ENCODE assay signal across 30 cellular contexts in genomic region chr9:133913571-133914369, GRCh38.
DNase-seq lines count a peak whose midpoint lies in the region; ATAC-seq and TF ChIP-seq lines count a peak whose summit lies in the region.
"Had no signal": no experiment of that assay in that cellular context is flagged by ENCODE, and none has a peak within 500 bp of the region (broad histone marks: within the 10 kb centered on the region; RNA-seq: fewer than 3 reads in every experiment).

No MANE protein-coding gene starts in this region.

- CTCF ChIA-PET in A673 (lab: Charles Lee) = no interaction called here
- CTCF ChIA-PET in SK-N-SH (lab: Yijun Ruan, JAX) = interaction anchor here (1.4 to 1.7 kb wide), 4 partner anchors 14 to 131 kb away, joined by 3 to 5 read pairs (median 4); no protein-coding TSS in a partner anchor

- no peaks in the 10 kb centered on the region for H3K27me3 Mint-ChIP-seq in activated CD4-positive, alpha-beta T cell treated with anti-CD3 and anti-CD28 coated beads, Interleukin-2, amount 10 ng/mL, durations not matched to agents 24 days and 14 days
- H3K27me3 Mint-ChIP-seq: activated CD4-positive, alpha-beta T cell treated with anti-CD3 and anti-CD28 coated beads for 36 hours; activated T-helper 17 cell treated with anti-CD3 and anti-CD28 coated beads, Interleukin-2, amount 50 U/mL, for 72 hours had no signal

- no peaks in the 10 kb centered on the region for H3K27me3 ChIP-seq in A673 (replicated peaks; ENCODE audit: insufficient read depth, low read depth, low read length, poor library complexity)
- no peaks in the 10 kb centered on the region for H3K27me3 ChIP-seq in SK-N-SH (ENCODE audit: insufficient read depth)
- no peaks in the 10 kb centered on the region for H3K27me3 ChIP-seq in neuronal stem cell (ENCODE audit: control insufficient read depth in 3 of 3, insufficient read depth in 3 of 3, low read depth in 1 of 3, low read length in 3 of 3)
- no peaks in the 10 kb centered on the region for H3K27me3 ChIP-seq in left ventricle myocardium inferior (ENCODE audit: low read depth)
- H3K27me3 ChIP-seq: adrenal gland, brain microvascular endothelial cell, dorsolateral prefrontal cortex, heart right ventricle, sigmoid colon, upper lobe of left lung had no signal

- H3K9me3 ChIP-seq in A673 (ENCODE audit: low read depth, low read length, poor library complexity, severe bottlenecking) = no peaks in the 10 kb centered on the region
- no peaks in the 10 kb centered on the region for H3K9me3 ChIP-seq in SK-N-SH
- no peaks in the 10 kb centered on the region for H3K9me3 ChIP-seq in iPS-18c (ENCODE audit: control insufficient read depth, insufficient read depth, low read length)
- peaks cover 0 to 5% of the 10 kb centered on the region in 2 donors for H3K9me3 ChIP-seq in neuronal stem cell (replicated peaks in 1 of 2; ENCODE audit: control insufficient read depth in 2 of 2, insufficient read depth in 1 of 2, low read depth in 1 of 2, low read length in 2 of 2)
- H3K9me3 ChIP-seq in left ventricle myocardium inferior (replicated peaks) = no peaks in the 10 kb centered on the region
- H3K9me3 ChIP-seq: adrenal gland, heart right ventricle, neutrophil, psoas muscle, sigmoid colon, upper lobe of left lung had no signal

- peaks cover 21% of the 10 kb centered on the region for H3K79me1 ChIP-seq in neuronal stem cell (ENCODE audit: low read depth, low read length)

- no peak for ATAC-seq in HG02623 (IDR thresholded peaks at IDR 0.05; ENCODE audit: unreplicated experiment)
- ATAC-seq in HG03025 (IDR thresholded peaks at IDR 0.05; ENCODE audit: low FRiP score, unreplicated experiment) = no peak
- ATAC-seq: activated CD4-positive, alpha-beta T cell treated with anti-CD3 and anti-CD28 coated beads for 36 hours; activated T-helper 17 cell treated with anti-CD3 and anti-CD28 coated beads, Interleukin-2, amount 50 U/mL, for 72 hours; heart right ventricle; psoas muscle had no signal

- H4K20me1 ChIP-seq in SK-N-SH (ENCODE audit: insufficient read depth) = peaks cover 73% of the 10 kb centered on the region

- H2BK15ac ChIP-seq in neuronal stem cell (ENCODE audit: low read length) = no peak overlapping the region

- H3K4me3 Mint-ChIP-seq in activated CD4-positive, alpha-beta T cell treated with anti-CD3 and anti-CD28 coated beads, Interleukin-2, amount 10 ng/mL, durations not matched to agents 24 days and 14 days = no peak overlapping the region
- H3K4me3 Mint-ChIP-seq: activated CD4-positive, alpha-beta T cell treated with anti-CD3 and anti-CD28 coated beads for 36 hours; activated naive CD4-positive, alpha-beta T cell treated with anti-CD3 and anti-CD28 coated beads, Interleukin-2, amount 10 ng/mL, durations not matched to agents 7 days and 5 days; activated T-helper 17 cell treated with anti-CD3 and anti-CD28 coated beads, Interleukin-2, amount 50 U/mL, for 72 hours; CD4-positive, alpha-beta T cell; T-helper 2 cell treated with Interferon-gamma antibody and Interleukin-4, amounts not matched to agents 5 μg/mL and 100 μg/mL, for 36 hours had no signal

- DNase-seq in A673 (ENCODE audit: low spot score) = no peak
- DNase-seq in SK-N-SH = peak; percentile 68
- no peak for DNase-seq in neuronal stem cell (ENCODE audit: low spot score)
- no peak for DNase-seq in left ventricle myocardium inferior
- no peak for DNase-seq in activated CD4-positive, alpha-beta T cell treated with anti-CD3 and anti-CD28 coated beads, Interleukin-2, amount 10 ng/mL, durations not matched to agents 24 days and 14 days
- DNase-seq: activated CD4-positive, alpha-beta T cell treated with anti-CD3 and anti-CD28 coated beads for 36 hours; activated naive CD4-positive, alpha-beta T cell treated with anti-CD3 and anti-CD28 coated beads, Interleukin-2, amount 10 ng/mL, durations not matched to agents 7 days and 5 days; brain microvascular endothelial cell; CD4-positive, alpha-beta T cell; DND-41; dorsolateral prefrontal cortex; foreskin melanocyte; GF-D8; heart right ventricle; Kasumi-1; kidney; NCI-H1417 treated with DMSO at 0.1 percent for 48 hours; NCI-H345; psoas muscle; Right ventricle myocardium superior; sigmoid colon; stimulated activated CD4-positive, alpha-beta T cell treated with anti-CD3 and anti-CD28 coated beads, Interleukin-4, amount 100 ng/mL, for 1 hour; upper lobe of left lung had no signal

- H2BK120ac ChIP-seq in neuronal stem cell (ENCODE audit: low read depth, low read length) = no peak overlapping the region

- peak overlapping the region; percentile 12 for H3K23ac ChIP-seq in neuronal stem cell (ENCODE audit: low read depth, low read length, poor library complexity)

- H3K36me3 ChIP-seq in A673 (ENCODE audit: insufficient read depth, low read length, poor library complexity, severe bottlenecking) (no peaks in the 10 kb centered on the region), SK-N-SH (replicated peaks in 1 of 2; ENCODE audit: control insufficient read depth in 1 of 2, insufficient read depth in 2 of 2, low read length in 1 of 2) (no peaks in the 10 kb centered on the region), neuronal stem cell (replicated peaks in 1 of 2; ENCODE audit: control insufficient read depth in 2 of 2, insufficient read depth in 2 of 2, low read length in 2 of 2) (peaks cover 0 to 4% of the 10 kb centered on the region in 2 donors), left ventricle myocardium inferior (no peaks in the 10 kb centered on the region)
- H3K36me3 ChIP-seq: adrenal gland, brain microvascular endothelial cell, heart right ventricle, neutrophil, sigmoid colon, upper lobe of left lung had no signal

- TF ChIP-seq CTCF in A673 (conservative IDR thresholded peaks at IDR 0.05; ENCODE audit: low read depth, low read length) = no peak
- no peak for TF ChIP-seq CTCF in SK-N-SH (IDR thresholded peaks at IDR 0.05)
- no peak for TF ChIP-seq CTCF in left ventricle myocardium inferior (IDR thresholded peaks at IDR 0.05; ENCODE audit: borderline replicate concordance)

- H3K79me2 ChIP-seq in SK-N-SH (ENCODE audit: insufficient read depth) = peaks cover 95% of the 10 kb centered on the region

- H3K4me2 ChIP-seq in SK-N-SH (no peak overlapping the region), neuronal stem cell (ENCODE audit: insufficient read depth, low read length, poor library complexity, severe bottlenecking) (no peak overlapping the region)

- H3K36me3 Mint-ChIP-seq in activated CD4-positive, alpha-beta T cell treated with anti-CD3 and anti-CD28 coated beads, Interleukin-2, amount 10 ng/mL, durations not matched to agents 24 days and 14 days (ENCODE audit: low read depth) = no peaks in the 10 kb centered on the region
- H3K36me3 Mint-ChIP-seq: activated naive CD4-positive, alpha-beta T cell treated with anti-CD3 and anti-CD28 coated beads, Interleukin-2, amount 10 ng/mL, durations not matched to agents 7 days and 5 days had no signal

- peak overlapping the region; percentile 6 for H4K91ac ChIP-seq in neuronal stem cell (ENCODE audit: low read depth, low read length, poor library complexity)

- H2AFZ ChIP-seq in SK-N-SH (ENCODE audit: low read depth) = no peak overlapping the region
- H2AFZ ChIP-seq in neuronal stem cell (ENCODE audit: low read length) = no peak overlapping the region

- H3K4me3 ChIP-seq in A673 (ENCODE audit: low read depth, low read length, poor library complexity, severe bottlenecking) (no peak overlapping the region), SK-N-SH (ENCODE audit: low read depth in 2 of 2, low read length in 1 of 2) (no peak overlapping the region), iPS-18c (ENCODE audit: insufficient read depth, low read depth, low read length) (peak overlapping the region; percentile 20; the same call in 1 of the 2 replicates), neuronal stem cell (ENCODE audit: low read length in 2 of 2) (no peak overlapping the region), left ventricle myocardium inferior (no peak overlapping the region)
- H3K4me3 ChIP-seq: adrenal gland, dorsolateral prefrontal cortex, heart right ventricle, psoas muscle, sigmoid colon, upper lobe of left lung had no signal

- BruUV-seq in A673 (replicated peaks; lab: Mats Ljungman, UMichigan) = no TSS peak

- no peaks in the 10 kb centered on the region for H3K4me1 Mint-ChIP-seq in activated CD4-positive, alpha-beta T cell treated with anti-CD3 and anti-CD28 coated beads, Interleukin-2, amount 10 ng/mL, durations not matched to agents 24 days and 14 days
- H3K4me1 Mint-ChIP-seq: activated CD4-positive, alpha-beta T cell treated with anti-CD3 and anti-CD28 coated beads for 36 hours; activated naive CD4-positive, alpha-beta T cell treated with anti-CD3 and anti-CD28 coated beads, Interleukin-2, amount 10 ng/mL, durations not matched to agents 7 days and 5 days; activated T-helper 17 cell treated with anti-CD3 and anti-CD28 coated beads, Interleukin-2, amount 50 U/mL, for 72 hours had no signal

- intact Hi-C loops in A673 (cut with micrococcal nuclease; ENCODE audit: unreplicated experiment) (no loop called here), left ventricle myocardium inferior (cut with micrococcal nuclease) (no loop called here)
- intact Hi-C loops in activated CD4-positive, alpha-beta T cell treated with anti-CD3 and anti-CD28 coated beads, Interleukin-2, amount 10 ng/mL, durations not matched to agents 24 days and 14 days (cut with micrococcal nuclease) = no loop called here

- H3K18ac ChIP-seq in neuronal stem cell (ENCODE audit: low read length) = peak overlapping the region; percentile 68

- H2BK12ac ChIP-seq in neuronal stem cell (ENCODE audit: low read length) = no peak overlapping the region

- H3K4me1 ChIP-seq in A673 (ENCODE audit: insufficient read depth, low read length, poor library complexity, severe bottlenecking) (peaks cover 8% of the 10 kb centered on the region), SK-N-SH (ENCODE audit: control insufficient read depth in 1 of 2, insufficient read depth in 2 of 2, low read depth in 1 of 2, low read length in 1 of 2) (peaks cover 0 to 33% of the 10 kb centered on the region in 2 experiments; a peak in 1 of 4 replicates), neuronal stem cell (ENCODE audit: control insufficient read depth in 2 of 2, insufficient read depth in 1 of 2, low read depth in 1 of 2, low read length in 2 of 2) (peaks cover 34 to 43% of the 10 kb centered on the region in 2 donors), left ventricle myocardium inferior (peaks cover 18% of the 10 kb centered on the region)
- H3K4me1 ChIP-seq: psoas muscle had no signal

- H4K8ac ChIP-seq in neuronal stem cell (ENCODE audit: low read depth, low read length) = no peak overlapping the region

- no peak for TF ChIP-seq RAD21 in SK-N-SH (IDR thresholded peaks at IDR 0.05; ENCODE audit: low read length)

- H3K4ac ChIP-seq in neuronal stem cell (ENCODE audit: low read length) = no peak overlapping the region

- POLR2A ChIA-PET in A673 (lab: Charles Lee; ENCODE audit: low non-redundant PET) (no interaction called here), SK-N-SH (lab: Yijun Ruan, JAX) (interaction anchor here (0.8 kb wide), 1 partner anchor 78 kb away, joined by 3 read pairs; no protein-coding TSS in a partner anchor)

- no peaks in the 10 kb centered on the region for H3K9me3 Mint-ChIP-seq in activated CD4-positive, alpha-beta T cell treated with anti-CD3 and anti-CD28 coated beads, Interleukin-2, amount 10 ng/mL, durations not matched to agents 24 days and 14 days
- H3K9me3 Mint-ChIP-seq: activated T-helper 17 cell treated with anti-CD3 and anti-CD28 coated beads, Interleukin-2, amount 50 U/mL, for 72 hours; CD4-positive, alpha-beta T cell; T-helper 2 cell treated with Interferon-gamma antibody and Interleukin-4, amounts not matched to agents 5 μg/mL and 100 μg/mL, for 36 hours had no signal

- H2AK5ac ChIP-seq in neuronal stem cell (ENCODE audit: low read depth, low read length) = peak overlapping the region; percentile 94

- H3K9me2 ChIP-seq in SK-N-SH = no peaks in the 10 kb centered on the region

- peak overlapping the region; percentile 10 for H3K27ac ChIP-seq in A673 (ENCODE audit: low read depth, low read length, poor library complexity, severe bottlenecking)
- H3K27ac ChIP-seq in SK-N-SH (ENCODE audit: low read depth in 2 of 2, low read length in 1 of 2) = peak overlapping the region in 1 of 2 experiments; percentile 23; a peak in 1 of 4 replicates
- peak overlapping the region; percentile 24 for H3K27ac ChIP-seq in neuronal stem cell (replicated peaks; ENCODE audit: low read length)
- H3K27ac ChIP-seq in left ventricle myocardium inferior (replicated peaks) = no peak overlapping the region
- H3K27ac ChIP-seq: adrenal gland, brain microvascular endothelial cell, heart right ventricle, neutrophil, psoas muscle, sigmoid colon had no signal

- no peak for TF ChIP-seq EP300 in SK-N-SH (IDR thresholded peaks at IDR 0.05; ENCODE audit: borderline replicate concordance in 1 of 2, low read depth in 1 of 2, low read length in 1 of 2)

- no peak overlapping the region for H2BK5ac ChIP-seq in neuronal stem cell (ENCODE audit: low read length)

- 81% methylated on average over 24 of the region's 27 CpGs for WGBS in SK-N-SH (ENCODE audit: low lambda C conversion rate)
- WGBS in neuronal stem cell (ENCODE audit: extremely low coverage in 2 of 2, insufficient read length in 2 of 2, insufficient replicate concordance in 1 of 2), 2 donors = no CpG with 5 or more reads among the region's 27 CpGs

- H3K27ac Mint-ChIP-seq in activated CD4-positive, alpha-beta T cell treated with anti-CD3 and anti-CD28 coated beads, Interleukin-2, amount 10 ng/mL, durations not matched to agents 24 days and 14 days = no peak overlapping the region
- H3K27ac Mint-ChIP-seq: activated CD4-positive, alpha-beta T cell treated with anti-CD3 and anti-CD28 coated beads for 36 hours; activated naive CD4-positive, alpha-beta T cell treated with anti-CD3 and anti-CD28 coated beads, Interleukin-2, amount 10 ng/mL, durations not matched to agents 7 days and 5 days; activated T-helper 17 cell treated with anti-CD3 and anti-CD28 coated beads, Interleukin-2, amount 50 U/mL, for 72 hours; CD4-positive, alpha-beta T cell; T-helper 2 cell treated with Interferon-gamma antibody and Interleukin-4, amounts not matched to agents 5 μg/mL and 100 μg/mL, for 36 hours had no signal

- H3K14ac ChIP-seq in neuronal stem cell (ENCODE audit: low read length) = peak overlapping the region; percentile 11

- H3K9ac ChIP-seq in SK-N-SH = no peak overlapping the region
- H3K9ac ChIP-seq in neuronal stem cell (ENCODE audit: low read depth, low read length, poor library complexity) = no peak overlapping the region

- no peaks in the 10 kb centered on the region for H3F3A ChIP-seq in SK-N-SH (replicated peaks; ENCODE audit: insufficient read depth)
